13 cellular contexts compared by ENCODE assay signal in genomic region chr19:54375181-54375925, GRCh38. TPM values are rescaled to one million over a fixed set of nuclear protein-coding genes. Genes with fewer than 3 reads are reported as not detected.
DNase-seq lines count a peak whose midpoint lies in the region; ATAC-seq, FAIRE-seq and TF ChIP-seq lines count a peak whose summit lies in the region.
"Not testable (repeated sequence)": the region's sequence is repeated elsewhere in the genome, so short reads cannot be mapped to it uniquely, and the experiment has no call there.
"Had no signal": no experiment of that assay in that cellular context is flagged by ENCODE, and none has a peak within 500 bp of the region (broad histone marks: within the 10 kb centered on the region; RNA-seq: fewer than 3 reads in every experiment).

No MANE protein-coding gene starts in this region.

- POLR2A ChIA-PET in activated CD4-positive, alpha-beta memory T cell treated with anti-CD3 and anti-CD28 coated beads, Interleukin-2, amount 10 ng/mL, durations not matched to agents 7 days and 5 days (lab: Charles Lee): interaction anchor here (3.4 kb wide), 1 partner anchor 13 kb away, joined by 14 read pairs; no protein-coding TSS in a partner anchor

- H3K4me1 ChIP-seq in esophagus squamous epithelium: not testable (repeated sequence)

- not testable (repeated sequence) for H3K4me3 ChIP-seq in esophagus squamous epithelium

- peaks cover 38% of the 10 kb centered on the region for H3K27me3 Mint-ChIP-seq in activated CD4-positive, alpha-beta memory T cell treated with anti-CD3 and anti-CD28 coated beads, Interleukin-2, amount 10 ng/mL, durations not matched to agents 7 days and 5 days
- not testable (repeated sequence) for H3K27me3 Mint-ChIP-seq in naive B cell

- H3K4me3 Mint-ChIP-seq in activated CD4-positive, alpha-beta memory T cell treated with anti-CD3 and anti-CD28 coated beads, Interleukin-2, amount 10 ng/mL, durations not matched to agents 7 days and 5 days: peak overlapping the region; percentile 74
- peak overlapping the region in 7 of 8 donors; percentile 45 to 90 (median 76) for H3K4me3 Mint-ChIP-seq in naive B cell
- H3K4me3 Mint-ChIP-seq in stimulated activated effector memory CD8-positive, alpha-beta T cell treated with anti-CD3 and anti-CD28 coated beads, Interleukin-12 subunit alpha, Interleukin-12 subunit beta, amount 100 ng/mL, for 72 hours: peak overlapping the region; percentile 8

- peak; percentile 35 for FAIRE-seq in GM12891 (lab: Jason Lieb, UNC)

- peak; percentile 23 to 27 for ATAC-seq in activated naive CD4-positive, alpha-beta T cell treated with anti-CD3 and anti-CD28 coated beads, Interleukin-2, amount 50 U/mL, for 72 hours
- not testable (repeated sequence) for ATAC-seq in naive B cell (ENCODE audit: low read depth in 2 of 2); stimulated activated effector memory CD8-positive, alpha-beta T cell treated with anti-CD3 and anti-CD28 coated beads, Interleukin-12 subunit alpha, Interleukin-12 subunit beta, amount 100 ng/mL, for 72 hours

- intact Hi-C loops in esophagus squamous epithelium (cut with DNase I): not testable (repeated sequence)

- H3K9me3 ChIP-seq in esophagus squamous epithelium: not testable (repeated sequence)

- peak overlapping the region in 3 of 4 donors; percentile 14 to 49 (median 44) for H3K27ac ChIP-seq in esophagus squamous epithelium

- H3K27ac Mint-ChIP-seq in activated CD4-positive, alpha-beta memory T cell treated with anti-CD3 and anti-CD28 coated beads, Interleukin-2, amount 10 ng/mL, durations not matched to agents 7 days and 5 days: peak overlapping the region; percentile 74
- not testable (repeated sequence) for H3K27ac Mint-ChIP-seq in activated naive CD4-positive, alpha-beta T cell treated with anti-CD3 and anti-CD28 coated beads, Interleukin-2, amount 50 U/mL, for 72 hours
- H3K27ac Mint-ChIP-seq in naive B cell: peak overlapping the region; percentile 47 to 97 (median 74)
- peak overlapping the region; percentile 26 for H3K27ac Mint-ChIP-seq in stimulated activated effector memory CD8-positive, alpha-beta T cell treated with anti-CD3 and anti-CD28 coated beads, Interleukin-12 subunit alpha, Interleukin-12 subunit beta, amount 100 ng/mL, for 72 hours

- peaks cover 0 to 13% (median 0%) of the 10 kb centered on the region in 4 donors for H3K27me3 ChIP-seq in esophagus squamous epithelium

- H3K4me1 Mint-ChIP-seq in activated CD4-positive, alpha-beta memory T cell treated with anti-CD3 and anti-CD28 coated beads, Interleukin-2, amount 10 ng/mL, durations not matched to agents 7 days and 5 days: peaks cover 81% of the 10 kb centered on the region
- peaks cover 44 to 93% (median 72%) of the 10 kb centered on the region in 3 donors for H3K4me1 Mint-ChIP-seq in naive B cell
- peaks cover 55% of the 10 kb centered on the region for H3K4me1 Mint-ChIP-seq in stimulated activated effector memory CD8-positive, alpha-beta T cell treated with anti-CD3 and anti-CD28 coated beads, Interleukin-12 subunit alpha, Interleukin-12 subunit beta, amount 100 ng/mL, for 72 hours

- H3K36me3 ChIP-seq in esophagus squamous epithelium: not testable (repeated sequence)

- not testable (repeated sequence) for TF ChIP-seq CTCF in esophagus squamous epithelium (IDR thresholded peaks at IDR 0.05)

- DNase-seq in GM12891 (ENCODE audit: insufficient read length, low spot score); activated naive CD4-positive, alpha-beta T cell treated with anti-CD3 and anti-CD28 coated beads, Interleukin-2, amount 50 U/mL, for 72 hours (ENCODE audit: low spot score in 2 of 2); esophagus squamous epithelium (lab: John Stamatoyannopoulos, UW); naive B cell; stimulated activated effector memory CD8-positive, alpha-beta T cell treated with anti-CD3 and anti-CD28 coated beads, Interleukin-12 subunit alpha, Interleukin-12 subunit beta, amount 100 ng/mL, for 72 hours (ENCODE audit: low spot score in 2 of 2): not testable (repeated sequence)
- peak; percentile 37 for DNase-seq in NOMO-1 treated with DMSO at 0.1 percent for 48 hours (lab: John Stamatoyannopoulos, UW; ENCODE audit: unreplicated experiment)
- peak; percentile 44 for DNase-seq in activated CD4-positive, alpha-beta memory T cell treated with anti-CD3 and anti-CD28 coated beads, Interleukin-2, amount 10 ng/mL, durations not matched to agents 7 days and 5 days

- peaks cover 15% of the 10 kb centered on the region for H3K36me3 Mint-ChIP-seq in activated CD4-positive, alpha-beta memory T cell treated with anti-CD3 and anti-CD28 coated beads, Interleukin-2, amount 10 ng/mL, durations not matched to agents 7 days and 5 days (ENCODE audit: low read depth)
- H3K36me3 Mint-ChIP-seq in activated naive CD4-positive, alpha-beta T cell treated with anti-CD3 and anti-CD28 coated beads, Interleukin-2, amount 50 U/mL, for 72 hours; naive B cell; stimulated activated effector memory CD8-positive, alpha-beta T cell treated with anti-CD3 and anti-CD28 coated beads, Interleukin-12 subunit alpha, Interleukin-12 subunit beta, amount 100 ng/mL, for 72 hours: not testable (repeated sequence)

- TF ChIP-seq POLR2A in GM12891 (IDR thresholded peaks at IDR 0.05; ENCODE audit: low read depth, low read length); esophagus squamous epithelium (IDR thresholded peaks at IDR 0.05): not testable (repeated sequence)

- WGBS in esophagus squamous epithelium, 2 donors: 69% methylated on average over 8 to 11 of the region's 28 CpGs

- not testable (repeated sequence) for H3K9me3 Mint-ChIP-seq in activated CD4-positive, alpha-beta memory T cell treated with anti-CD3 and anti-CD28 coated beads, Interleukin-2, amount 10 ng/mL, durations not matched to agents 7 days and 5 days; activated naive CD4-positive, alpha-beta T cell treated with anti-CD3 and anti-CD28 coated beads, Interleukin-2, amount 50 U/mL, for 72 hours; naive B cell; stimulated activated effector memory CD8-positive, alpha-beta T cell treated with anti-CD3 and anti-CD28 coated beads, Interleukin-12 subunit alpha, Interleukin-12 subunit beta, amount 100 ng/mL, for 72 hours

- CTCF ChIA-PET in activated CD4-positive, alpha-beta memory T cell treated with anti-CD3 and anti-CD28 coated beads, Interleukin-2, amount 10 ng/mL, durations not matched to agents 7 days and 5 days (lab: Charles Lee): not testable (repeated sequence)

RNA-seq across cellular contexts. Expression of gene LAIR1, which starts 10.6 kb away (rescaled TPM):
- 0.03 TPM for polyA plus RNA-seq in GM12891 (2012; ENCODE audit: low read depth, missing spikeins)
- total RNA-seq in activated CD4-positive, alpha-beta memory T cell treated with anti-CD3 and anti-CD28 coated beads, Interleukin-2, amount 10 ng/mL, durations not matched to agents 7 days and 5 days: 10 to 100 TPM; 56.6 to 59.0 TPM
- total RNA-seq in activated naive CD4-positive, alpha-beta T cell treated with anti-CD3 and anti-CD28 coated beads, Interleukin-2, amount 50 U/mL, for 72 hours: 1 to 10 TPM; 2.9 to 9.9 TPM
- 10 to 100 TPM in 2 of 4 donors, 1 to 10 TPM in 1, under 1 TPM in 1; 0.57 to 11.4 (median 6.1) TPM for total RNA-seq in esophagus squamous epithelium
- polyA plus RNA-seq in naive B cell (ENCODE audit: low read depth in 6 of 6): 100 to 1,000 TPM; 129 to 246 (median 160) TPM
- total RNA-seq: renal cortical epithelial cell had no signal

RNA-seq across cellular contexts. Expression of gene LILRA4, which starts 36.4 kb away (rescaled TPM):
- 0.09 TPM for polyA plus RNA-seq in GM12891 (2012; ENCODE audit: low read depth, missing spikeins)
- not detected for total RNA-seq in activated CD4-positive, alpha-beta memory T cell treated with anti-CD3 and anti-CD28 coated beads, Interleukin-2, amount 10 ng/mL, durations not matched to agents 7 days and 5 days
- total RNA-seq in activated naive CD4-positive, alpha-beta T cell treated with anti-CD3 and anti-CD28 coated beads, Interleukin-2, amount 50 U/mL, for 72 hours: not detected
- under 1 TPM in 1 of 4 donors, not detected in 3; 0.19 TPM for total RNA-seq in esophagus squamous epithelium
- 10 to 100 TPM in 3 of 6 donors, 1 to 10 TPM in 3; 7.1 to 25.7 (median 10.3) TPM for polyA plus RNA-seq in naive B cell (ENCODE audit: low read depth in 6 of 6)
- total RNA-seq: body of pancreas, colonic mucosa, H4, HepG2, renal cortical epithelial cell, thyroid gland had no signal

RNA-seq across cellular contexts. Expression of gene TTYH1, which starts 39.9 kb away (rescaled TPM):
- 0.58 TPM for polyA plus RNA-seq in GM12891 (2012; ENCODE audit: low read depth, missing spikeins)
- under 1 TPM; 0.53 to 0.68 TPM for total RNA-seq in activated CD4-positive, alpha-beta memory T cell treated with anti-CD3 and anti-CD28 coated beads, Interleukin-2, amount 10 ng/mL, durations not matched to agents 7 days and 5 days
- under 1 TPM in 1 of 2 donors, not detected in 1; 0.37 TPM for total RNA-seq in activated naive CD4-positive, alpha-beta T cell treated with anti-CD3 and anti-CD28 coated beads, Interleukin-2, amount 50 U/mL, for 72 hours
- 1 to 10 TPM in 2 of 4 donors, under 1 TPM in 1, not detected in 1; 0.44 to 4.4 (median 2.0) TPM for total RNA-seq in esophagus squamous epithelium
- under 1 TPM in 3 of 6 donors, not detected in 3; 0.06 to 0.09 (median 0.08) TPM for polyA plus RNA-seq in naive B cell (ENCODE audit: low read depth in 6 of 6)
- total RNA-seq: H4, renal cortical epithelial cell had no signal

Comparison
In these comparisons a context has a peak if more than half of its experiments do, and no peak if none do; other contexts are left out.
1. H3K4me3 Mint-ChIP-seq: peak in every context shown above with its lines; median percentile 76 in naive B cell; 74 in activated CD4-positive, alpha-beta memory T cell treated with anti-CD3 and anti-CD28 coated beads, Interleukin-2, amount 10 ng/mL, durations not matched to agents 7 days and 5 days; 8 in stimulated activated effector memory CD8-positive, alpha-beta T cell treated with anti-CD3 and anti-CD28 coated beads, Interleukin-12 subunit alpha, Interleukin-12 subunit beta, amount 100 ng/mL, for 72 hours.
2. RNA of gene LAIR1, which starts 10.6 kb away (total RNA-seq): 56.6 to 59.0 TPM in activated CD4-positive, alpha-beta memory T cell treated with anti-CD3 and anti-CD28 coated beads, Interleukin-2, amount 10 ng/mL, durations not matched to agents 7 days and 5 days; 0.57 to 11.4 TPM in esophagus squamous epithelium and 2.9 to 9.9 TPM in activated naive CD4-positive, alpha-beta T cell treated with anti-CD3 and anti-CD28 coated beads, Interleukin-2, amount 50 U/mL, for 72 hours; every median in the first group is over 4 times any median in the second.